Comparison of ENCODE assay signal across 1 cellular context in genomic region chr1:155455588-155456195, GRCh38.
TF ChIP-seq lines count a peak whose summit lies in the region.

No MANE protein-coding gene starts in this region.

TF ChIP-seq in liver, 16 proteins besides CTCF, POLR2A, EP300 and RAD21 (continued from another document):
- TF ChIP-seq, protein P1, sequence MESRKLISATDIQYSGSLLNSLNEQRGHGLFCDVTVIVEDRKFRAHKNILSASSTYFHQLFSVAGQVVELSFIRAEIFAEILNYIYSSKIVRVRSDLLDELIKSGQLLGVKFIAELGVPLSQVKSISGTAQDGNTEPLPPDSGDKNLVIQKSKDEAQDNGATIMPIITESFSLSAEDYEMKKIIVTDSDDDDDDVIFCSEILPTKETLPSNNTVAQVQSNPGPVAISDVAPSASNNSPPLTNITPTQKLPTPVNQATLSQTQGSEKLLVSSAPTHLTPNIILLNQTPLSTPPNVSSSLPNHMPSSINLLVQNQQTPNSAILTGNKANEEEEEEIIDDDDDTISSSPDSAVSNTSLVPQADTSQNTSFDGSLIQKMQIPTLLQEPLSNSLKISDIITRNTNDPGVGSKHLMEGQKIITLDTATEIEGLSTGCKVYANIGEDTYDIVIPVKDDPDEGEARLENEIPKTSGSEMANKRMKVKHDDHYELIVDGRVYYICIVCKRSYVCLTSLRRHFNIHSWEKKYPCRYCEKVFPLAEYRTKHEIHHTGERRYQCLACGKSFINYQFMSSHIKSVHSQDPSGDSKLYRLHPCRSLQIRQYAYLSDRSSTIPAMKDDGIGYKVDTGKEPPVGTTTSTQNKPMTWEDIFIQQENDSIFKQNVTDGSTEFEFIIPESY (IDR thresholded peaks at IDR 0.05): no peak
- TF ChIP-seq TAF1 (conservative IDR thresholded peaks at IDR 0.05): no peak
- TF ChIP-seq GABPA (IDR thresholded peaks at IDR 0.05 in 1 of 2, conservative IDR thresholded peaks at IDR 0.05 in 1 of 2): no peak
